In genomic region chr11:80841716-80842115, GRCh38 we compare ENCODE assay signal across 34 cellular contexts.
"Had no signal": no experiment of that assay in that cellular context is flagged by ENCODE, and none has a peak within 500 bp of the region (broad histone marks: within the 10 kb centered on the region; RNA-seq: fewer than 3 reads in every experiment).

No MANE protein-coding gene starts in this region.

- H3K4me2 ChIP-seq: smooth muscle cell had no signal

- H3K9me3 ChIP-seq: gastrocnemius medialis, left ventricle myocardium inferior, neutrophil, pancreas, prostate gland, upper lobe of left lung, vagina had no signal

- H3K27me3 ChIP-seq: cardiac muscle cell, dorsolateral prefrontal cortex, gastrocnemius medialis, neutrophil, pancreas, upper lobe of left lung, vagina had no signal

- H3K4me3 ChIP-seq: cardiac muscle cell, coronary artery, dorsolateral prefrontal cortex, gastrocnemius medialis, left ventricle myocardium inferior, lung, pancreas, prostate gland, smooth muscle cell, upper lobe of left lung, vagina had no signal

- ATAC-seq: activated naive CD8-positive, alpha-beta T cell treated with anti-CD3 and anti-CD28 coated beads, Interleukin-2, amount 50 U/mL, for 24 hours; gastrocnemius medialis; pancreas; stimulated activated memory B cell treated with anti-CD40 and anti-IgM and Interleukin-4, amounts not matched to agents 10 μg/mL and 1 μg/mL and 100 μg/mL, for 72 hours; stimulated activated naive CD8-positive, alpha-beta T cell treated with anti-CD3 and anti-CD28 coated beads, Interleukin-15, amount 100 ng/mL, for 72 hours; WTC11 had no signal

- H3K36me3 ChIP-seq: cardiac muscle cell, gastrocnemius medialis, left ventricle myocardium inferior, neutrophil, pancreas, prostate gland, upper lobe of left lung, vagina had no signal

- H3K27ac ChIP-seq: cardiac muscle cell, coronary artery, dorsolateral prefrontal cortex, gastrocnemius medialis, left ventricle myocardium inferior, neutrophil, pancreas, prostate gland, upper lobe of left lung, vagina had no signal

- H3K4me1 ChIP-seq: gastrocnemius medialis, left ventricle myocardium inferior, pancreas, prostate gland, upper lobe of left lung, vagina had no signal

- DNase-seq: activated CD4-positive, alpha-beta memory T cell treated with anti-CD3 and anti-CD28 coated beads, Interleukin-2, amount 10 ng/mL, durations not matched to agents 7 days and 5 days; activated CD4-positive, alpha-beta T cell treated with anti-CD3 and anti-CD28 coated beads for 1 hour; activated CD4-positive, alpha-beta T cell treated with anti-CD3 and anti-CD28 coated beads, Interleukin-2, amount 10 ng/mL, durations not matched to agents 7 days and 5 days; activated CD8-positive, alpha-beta memory T cell treated with anti-CD3 and anti-CD28 coated beads, Interleukin-2, amount 50 U/mL, for 48 hours; activated gamma-delta T cell; activated naive CD4-positive, alpha-beta T cell treated with anti-CD3 and anti-CD28 coated beads, Interleukin-2, amount 50 U/mL, for 16 hours; activated naive CD8-positive, alpha-beta T cell treated with anti-CD3 and anti-CD28 coated beads, Interleukin-2, amount 50 U/mL, for 24 hours; activated T-cell treated with anti-CD3 and anti-CD28 coated beads, Interleukin-2, amount 50 U/mL, for 24 hours; cerebellar nuclear complex; dorsolateral prefrontal cortex; effector memory CD4-positive, alpha-beta T cell; gastrocnemius medialis; glutamatergic neuron; islet precursor cell; left ventricle myocardium inferior; naive B cell; nephron progenitor cell; pancreas; stimulated activated CD4-positive, alpha-beta T cell treated with anti-CD3 and anti-CD28 coated beads, Interleukin-1b, Interleukin-23, amount 100 ng/mL, for 48 hours; stimulated activated CD4-positive, alpha-beta T cell treated with anti-CD3 and anti-CD28 coated beads, Interleukin-4, amount 100 ng/mL, for 4 hours; stimulated activated CD8-positive, alpha-beta memory T cell treated with anti-CD3 and anti-CD28 coated beads, Interleukin-4, amount 100 ng/mL, for 48 hours; stimulated activated naive CD8-positive, alpha-beta T cell treated with anti-CD3 and anti-CD28 coated beads, Interleukin-15, amount 100 ng/mL, for 72 hours; substantia nigra; T-helper 2 cell; upper lobe of left lung had no signal
